ENCODE assay signal across 10 cellular contexts in genomic region chr1:246527402-246528088, GRCh38. TPM values are rescaled to one million over a fixed set of nuclear protein-coding genes. Genes with fewer than 3 reads are reported as not detected.
DNase-seq lines count a peak whose midpoint lies in the region; ATAC-seq and TF ChIP-seq lines count a peak whose summit lies in the region.
"Had no signal": no experiment of that assay in that cellular context is flagged by ENCODE, and none has a peak within 500 bp of the region (broad histone marks: within the 10 kb centered on the region; RNA-seq: fewer than 3 reads in every experiment).

No MANE protein-coding gene starts in this region.

- DNase-seq in GF-D8 (lab: John Stamatoyannopoulos, UW), result peak; percentile 70
- DNase-seq in OCI-LY7 (ENCODE audit: low spot score), result peak; percentile 48
- DNase-seq in left colon, result no peak
- DNase-seq in progenitor cell of endocrine pancreas (ENCODE audit: low spot score, unreplicated experiment), result no peak
- no peak for DNase-seq in NCI-H1105 (lab: John Stamatoyannopoulos, UW)
- DNase-seq in psoas muscle, result no peak
- DNase-seq: NCI-H2227 treated with DMSO at 0.1 percent for 48 hours, transverse colon had no signal

- TF ChIP-seq CTCF in OCI-LY7 (conservative IDR thresholded peaks at IDR 0.05; ENCODE audit: low read length), result no peak
- TF ChIP-seq CTCF in progenitor cell of endocrine pancreas (IDR thresholded peaks at IDR 0.05; ENCODE audit: unreplicated experiment), result no peak
- no peak for TF ChIP-seq CTCF in psoas muscle (IDR thresholded peaks at IDR 0.05)

- H3K79me2 ChIP-seq in OCI-LY7 (ENCODE audit: insufficient read depth, low read depth, low read length), result no peaks in the 10 kb centered on the region

- peaks cover 5% of the 10 kb centered on the region for H3K27me3 Mint-ChIP-seq in progenitor cell of endocrine pancreas

- H3K9me2 ChIP-seq in OCI-LY7 (ENCODE audit: insufficient read depth, low read length), result no peaks in the 10 kb centered on the region

- no peaks in the 10 kb centered on the region for H4K20me1 ChIP-seq in OCI-LY7 (ENCODE audit: insufficient read depth, low read length)

- H3K4me1 ChIP-seq in OCI-LY7 (ENCODE audit: insufficient read depth, low read length, poor library complexity, severe bottlenecking) (peaks cover 11% of the 10 kb centered on the region), psoas muscle (no peaks in the 10 kb centered on the region)
- H3K4me1 ChIP-seq: transverse colon had no signal

- intact Hi-C loops in OCI-LY7 (cut with micrococcal nuclease; ENCODE audit: unreplicated experiment), result no loop called here
- intact Hi-C loops in left colon (cut with DNase I, micrococcal nuclease), result no loop called here
- intact Hi-C loops in psoas muscle (cut with DNase I), result no loop called here

- H3K27me3 ChIP-seq in psoas muscle (ENCODE audit: insufficient read depth in 3 of 3, low read length in 2 of 3), result no peaks in the 10 kb centered on the region
- H3K27me3 ChIP-seq: transverse colon had no signal

- WGBS in psoas muscle, 3 donors, result 45 to 53% (median 47%) methylated on average over 5 of the region's 5 CpGs

- POLR2A ChIA-PET in OCI-LY7 (lab: Charles Lee), result interaction anchor here (0.5 to 1.8 kb wide), 4 partner anchors 11 to 895 kb away, joined by 3 to 6 read pairs (median 4); no protein-coding TSS in a partner anchor

- H3K27ac ChIP-seq in OCI-LY7 (ENCODE audit: low read depth, low read length, poor library complexity, severe bottlenecking) (no peak overlapping the region), psoas muscle (no peak overlapping the region)
- H3K27ac ChIP-seq: transverse colon had no signal

- peak overlapping the region; percentile 78 for H2AFZ ChIP-seq in OCI-LY7 (ENCODE audit: low read length)

- peak overlapping the region; percentile 25; the same call in 1 of the 2 replicates for H3K4me2 ChIP-seq in OCI-LY7 (ENCODE audit: low read length)

- H3K4me1 Mint-ChIP-seq in progenitor cell of endocrine pancreas (ENCODE audit: low read depth), result no peaks in the 10 kb centered on the region

- CTCF ChIA-PET in OCI-LY7 (lab: Charles Lee; ENCODE audit: unreplicated experiment), result interaction anchor here (1.3 kb wide), 1 partner anchor 22 kb away, joined by 3 read pairs; no protein-coding TSS in a partner anchor

- no peak overlapping the region for H3K27ac Mint-ChIP-seq in progenitor cell of endocrine pancreas

- no peak overlapping the region for H3K4me3 Mint-ChIP-seq in progenitor cell of endocrine pancreas (ENCODE audit: low read depth)

- no TSS peak for BruUV-seq in OCI-LY7 (replicated peaks; lab: Mats Ljungman, UMichigan)

- ATAC-seq in GM21576 (IDR thresholded peaks at IDR 0.05; ENCODE audit: unreplicated experiment), result peak; percentile 64
- peak; percentile 69 for ATAC-seq in left colon
- ATAC-seq in GM19023 (IDR thresholded peaks at IDR 0.05; ENCODE audit: unreplicated experiment), result no peak
- ATAC-seq in psoas muscle, result no peak

- H3K36me3 ChIP-seq in OCI-LY7 (ENCODE audit: insufficient read depth, low read length) (no peaks in the 10 kb centered on the region), psoas muscle (ENCODE audit: insufficient read depth in 1 of 2, low read depth in 1 of 2) (no peaks in the 10 kb centered on the region)
- H3K36me3 ChIP-seq: transverse colon had no signal

- H3K9me3 Mint-ChIP-seq in progenitor cell of endocrine pancreas (ENCODE audit: low read depth), result peaks cover 12% of the 10 kb centered on the region

- H3K9me3 ChIP-seq in OCI-LY7 (ENCODE audit: low read length) (no peaks in the 10 kb centered on the region), psoas muscle (no peaks in the 10 kb centered on the region)

- H3K36me3 Mint-ChIP-seq in progenitor cell of endocrine pancreas (ENCODE audit: insufficient read depth), result no peaks in the 10 kb centered on the region

- H3K4me3 ChIP-seq in OCI-LY7 (ENCODE audit: low read depth, low read length, poor library complexity, severe bottlenecking) (no peak overlapping the region), psoas muscle (no peak overlapping the region)
- H3K4me3 ChIP-seq: transverse colon had no signal

RNA-seq across cellular contexts. Expression of gene SMYD3, which starts 20.5 kb away (rescaled TPM):
- 26.6 and 28.9 TPM in 2 replicates for total RNA-seq in OCI-LY7 (2014; rRNA removed; shearing (Covaris generic))
- total RNA-seq in OCI-LY7 (2022) (32.5 and 34.5 TPM in 2 replicates), left colon (10 to 100 TPM; 15.8 to 21.8 TPM), progenitor cell of endocrine pancreas (31.9 and 36.5 TPM in 2 replicates), psoas muscle (1 to 10 TPM; 4.9 to 6.4 (median 5.8) TPM)
- 1 to 10 TPM; 2.9 to 4.2 (median 3.7) TPM for polyA plus RNA-seq in psoas muscle

RNA-seq across cellular contexts. Expression of gene TFB2M, which starts 38.5 kb away (rescaled TPM):
- total RNA-seq in OCI-LY7 (2014; rRNA removed; shearing (Covaris generic)), result 10.7 and 15.0 TPM in 2 replicates
- total RNA-seq in OCI-LY7 (2022), result 13.2 and 17.5 TPM in 2 replicates
- 10 to 100 TPM; 10.2 to 12.3 TPM for total RNA-seq in left colon
- total RNA-seq in progenitor cell of endocrine pancreas, result 11.6 and 12.4 TPM in 2 replicates
- 10 to 100 TPM; 12.8 to 19.3 (median 15.0) TPM for total RNA-seq in psoas muscle
- polyA plus RNA-seq in psoas muscle, result 10 to 100 TPM; 20.1 to 39.0 (median 23.2) TPM

RNA-seq across cellular contexts. Expression of gene CNST, which starts 38.7 kb away (rescaled TPM):
- total RNA-seq in OCI-LY7 (2014; rRNA removed; shearing (Covaris generic)), result 14.6 and 17.1 TPM in 2 replicates
- 25.1 and 27.2 TPM in 2 replicates for total RNA-seq in OCI-LY7 (2022)
- total RNA-seq in left colon, result 10 to 100 TPM; 40.2 to 45.0 TPM
- 25.4 and 28.3 TPM in 2 replicates for total RNA-seq in progenitor cell of endocrine pancreas
- total RNA-seq in psoas muscle, result 10 to 100 TPM; 17.3 to 64.8 (median 30.9) TPM
- 10 to 100 TPM in 2 of 3 donors, 1 to 10 TPM in 1; 9.7 to 56.7 (median 15.9) TPM for polyA plus RNA-seq in psoas muscle

Comparison
In these comparisons a context has a peak if more than half of its experiments do, and no peak if none do; other contexts are left out.
1. DNase-seq: peak in GF-D8 (single experiment) and OCI-LY7 (single experiment); none in left colon (0 of 2), progenitor cell of endocrine pancreas (single experiment), NCI-H1105 (single experiment) and psoas muscle (0 of 2).
2. ATAC-seq: peak in GM21576 (single experiment) and left colon (single experiment); none in GM19023 (single experiment) and psoas muscle (0 of 4).